Comparison of ENCODE assay signal across 1 cellular context in genomic region chr16:30761928-30762902, GRCh38.
TF ChIP-seq lines count a peak whose summit lies in the region.

Gene CFAP119, minus strand, starts transcription at chr16:30762062. Its CDS starts 314 bp downstream, at chr16:30761748.
Gene RNF40, plus strand, starts transcription at chr16:30762322. Its CDS starts 224 bp downstream, at chr16:30762546.

TF ChIP-seq in K562, 482 proteins besides CTCF, POLR2A, EP300 and RAD21 (continued from another document and continues in another):
- no peak for TF ChIP-seq ZNF277 (CRISPR knock-in tag; IDR thresholded peaks at IDR 0.05; ENCODE audit: borderline replicate concordance)
- TF ChIP-seq ZBED1 (IDR thresholded peaks at IDR 0.05) = no peak
- TF ChIP-seq ZZZ3 (IDR thresholded peaks at IDR 0.05) = no peak
- TF ChIP-seq, protein P1, sequence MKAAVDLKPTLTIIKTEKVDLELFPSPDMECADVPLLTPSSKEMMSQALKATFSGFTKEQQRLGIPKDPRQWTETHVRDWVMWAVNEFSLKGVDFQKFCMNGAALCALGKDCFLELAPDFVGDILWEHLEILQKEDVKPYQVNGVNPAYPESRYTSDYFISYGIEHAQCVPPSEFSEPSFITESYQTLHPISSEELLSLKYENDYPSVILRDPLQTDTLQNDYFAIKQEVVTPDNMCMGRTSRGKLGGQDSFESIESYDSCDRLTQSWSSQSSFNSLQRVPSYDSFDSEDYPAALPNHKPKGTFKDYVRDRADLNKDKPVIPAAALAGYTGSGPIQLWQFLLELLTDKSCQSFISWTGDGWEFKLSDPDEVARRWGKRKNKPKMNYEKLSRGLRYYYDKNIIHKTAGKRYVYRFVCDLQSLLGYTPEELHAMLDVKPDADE (conservative IDR thresholded peaks at IDR 0.05; ENCODE audit: control insufficient read depth, low read depth, low read length) = peak; percentile 27
- TF ChIP-seq MEIS2 (IDR thresholded peaks at IDR 0.05; ENCODE audit: partially characterized antibody) = peak; percentile 70
- no peak for TF ChIP-seq ESRRB (CRISPR knock-in tag; IDR thresholded peaks at IDR 0.05; ENCODE audit: borderline replicate concordance)
- peak; percentile 98 for TF ChIP-seq SAP30 (IDR thresholded peaks at IDR 0.05; ENCODE audit: borderline replicate concordance, insufficient read depth, low read depth, low read length, poor library complexity, severe bottlenecking)
- TF ChIP-seq ZNF23 (CRISPR knock-in tag; IDR thresholded peaks at IDR 0.05) = no peak
- TF ChIP-seq, protein P2, sequence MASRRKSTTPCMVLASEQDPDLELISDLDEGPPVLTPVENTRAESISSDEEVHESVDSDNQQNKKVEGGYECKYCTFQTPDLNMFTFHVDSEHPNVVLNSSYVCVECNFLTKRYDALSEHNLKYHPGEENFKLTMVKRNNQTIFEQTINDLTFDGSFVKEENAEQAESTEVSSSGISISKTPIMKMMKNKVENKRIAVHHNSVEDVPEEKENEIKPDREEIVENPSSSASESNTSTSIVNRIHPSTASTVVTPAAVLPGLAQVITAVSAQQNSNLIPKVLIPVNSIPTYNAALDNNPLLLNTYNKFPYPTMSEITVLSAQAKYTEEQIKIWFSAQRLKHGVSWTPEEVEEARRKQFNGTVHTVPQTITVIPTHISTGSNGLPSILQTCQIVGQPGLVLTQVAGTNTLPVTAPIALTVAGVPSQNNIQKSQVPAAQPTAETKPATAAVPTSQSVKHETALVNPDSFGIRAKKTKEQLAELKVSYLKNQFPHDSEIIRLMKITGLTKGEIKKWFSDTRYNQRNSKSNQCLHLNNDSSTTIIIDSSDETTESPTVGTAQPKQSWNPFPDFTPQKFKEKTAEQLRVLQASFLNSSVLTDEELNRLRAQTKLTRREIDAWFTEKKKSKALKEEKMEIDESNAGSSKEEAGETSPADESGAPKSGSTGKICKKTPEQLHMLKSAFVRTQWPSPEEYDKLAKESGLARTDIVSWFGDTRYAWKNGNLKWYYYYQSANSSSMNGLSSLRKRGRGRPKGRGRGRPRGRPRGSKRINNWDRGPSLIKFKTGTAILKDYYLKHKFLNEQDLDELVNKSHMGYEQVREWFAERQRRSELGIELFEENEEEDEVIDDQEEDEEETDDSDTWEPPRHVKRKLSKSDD (conservative IDR thresholded peaks at IDR 0.05; ENCODE audit: low read length) = peak; percentile 65; the same call in 1 of the 2 replicates
- no peak for TF ChIP-seq ZNF316 (IDR thresholded peaks at IDR 0.05)
- no peak for TF ChIP-seq U2AF2 (optimal IDR thresholded peaks at IDR 0.05; ENCODE audit: low read depth, low read length)
- no peak for TF ChIP-seq RFX5 (IDR thresholded peaks at IDR 0.05; ENCODE audit: low read depth, low read length)
- no peak for TF ChIP-seq HNRNPH1 (optimal IDR thresholded peaks at IDR 0.05; ENCODE audit: low read depth, low read length)
- TF ChIP-seq MECOM (CRISPR knock-in tag; IDR thresholded peaks at IDR 0.05) = no peak
- no peak for TF ChIP-seq TCF7L2 (IDR thresholded peaks at IDR 0.05; ENCODE audit: low read depth, low read length)
- no peak for TF ChIP-seq POLR3A (IDR thresholded peaks at IDR 0.05; ENCODE audit: borderline replicate concordance, extremely low read depth, insufficient read depth, insufficient read length)
- no peak for TF ChIP-seq ELF1 (tag; IDR thresholded peaks at IDR 0.05)
- TF ChIP-seq, protein P3, sequence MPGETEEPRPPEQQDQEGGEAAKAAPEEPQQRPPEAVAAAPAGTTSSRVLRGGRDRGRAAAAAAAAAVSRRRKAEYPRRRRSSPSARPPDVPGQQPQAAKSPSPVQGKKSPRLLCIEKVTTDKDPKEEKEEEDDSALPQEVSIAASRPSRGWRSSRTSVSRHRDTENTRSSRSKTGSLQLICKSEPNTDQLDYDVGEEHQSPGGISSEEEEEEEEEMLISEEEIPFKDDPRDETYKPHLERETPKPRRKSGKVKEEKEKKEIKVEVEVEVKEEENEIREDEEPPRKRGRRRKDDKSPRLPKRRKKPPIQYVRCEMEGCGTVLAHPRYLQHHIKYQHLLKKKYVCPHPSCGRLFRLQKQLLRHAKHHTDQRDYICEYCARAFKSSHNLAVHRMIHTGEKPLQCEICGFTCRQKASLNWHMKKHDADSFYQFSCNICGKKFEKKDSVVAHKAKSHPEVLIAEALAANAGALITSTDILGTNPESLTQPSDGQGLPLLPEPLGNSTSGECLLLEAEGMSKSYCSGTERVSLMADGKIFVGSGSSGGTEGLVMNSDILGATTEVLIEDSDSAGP (CRISPR knock-in tag; IDR thresholded peaks at IDR 0.05) = no peak
- TF ChIP-seq HMGN3 (IDR thresholded peaks at IDR 0.05; ENCODE audit: borderline replicate concordance, extremely low read depth, insufficient read length, low read depth, low read length) = peak; percentile 22
- TF ChIP-seq MED1 (CRISPR knock-in tag; IDR thresholded peaks at IDR 0.05; ENCODE audit: borderline replicate concordance) = no peak
- TF ChIP-seq, protein P4, sequence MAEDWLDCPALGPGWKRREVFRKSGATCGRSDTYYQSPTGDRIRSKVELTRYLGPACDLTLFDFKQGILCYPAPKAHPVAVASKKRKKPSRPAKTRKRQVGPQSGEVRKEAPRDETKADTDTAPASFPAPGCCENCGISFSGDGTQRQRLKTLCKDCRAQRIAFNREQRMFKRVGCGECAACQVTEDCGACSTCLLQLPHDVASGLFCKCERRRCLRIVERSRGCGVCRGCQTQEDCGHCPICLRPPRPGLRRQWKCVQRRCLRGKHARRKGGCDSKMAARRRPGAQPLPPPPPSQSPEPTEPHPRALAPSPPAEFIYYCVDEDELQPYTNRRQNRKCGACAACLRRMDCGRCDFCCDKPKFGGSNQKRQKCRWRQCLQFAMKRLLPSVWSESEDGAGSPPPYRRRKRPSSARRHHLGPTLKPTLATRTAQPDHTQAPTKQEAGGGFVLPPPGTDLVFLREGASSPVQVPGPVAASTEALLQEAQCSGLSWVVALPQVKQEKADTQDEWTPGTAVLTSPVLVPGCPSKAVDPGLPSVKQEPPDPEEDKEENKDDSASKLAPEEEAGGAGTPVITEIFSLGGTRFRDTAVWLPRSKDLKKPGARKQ (CRISPR knock-in tag; IDR thresholded peaks at IDR 0.05) = no peak
- TF ChIP-seq, protein P5, sequence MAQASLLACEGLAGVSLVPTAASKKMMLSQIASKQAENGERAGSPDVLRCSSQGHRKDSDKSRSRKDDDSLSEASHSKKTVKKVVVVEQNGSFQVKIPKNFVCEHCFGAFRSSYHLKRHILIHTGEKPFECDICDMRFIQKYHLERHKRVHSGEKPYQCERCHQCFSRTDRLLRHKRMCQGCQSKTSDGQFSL (CRISPR knock-in tag; IDR thresholded peaks at IDR 0.05) = peak; percentile 96
- TF ChIP-seq, protein P5 (tag; IDR thresholded peaks at IDR 0.05) = peak in 1 of 2 experiments; percentile 73; a peak in 1 of 4 replicates
- TF ChIP-seq ARID4B (CRISPR knock-in tag; IDR thresholded peaks at IDR 0.05) = peak; percentile 97
- TF ChIP-seq CHD4 (IDR thresholded peaks at IDR 0.05; ENCODE audit: insufficient read depth, insufficient replicate concordance, low read depth, low read length, poor library complexity, severe bottlenecking) = no peak
- TF ChIP-seq BRD9 (IDR thresholded peaks at IDR 0.05; ENCODE audit: low read depth, partially characterized antibody) = no peak
- peak in 1 of 2 experiments; percentile 70; a peak in 2 of 4 replicates for TF ChIP-seq CSDE1 (IDR thresholded peaks at IDR 0.05)
- TF ChIP-seq, protein P6, sequence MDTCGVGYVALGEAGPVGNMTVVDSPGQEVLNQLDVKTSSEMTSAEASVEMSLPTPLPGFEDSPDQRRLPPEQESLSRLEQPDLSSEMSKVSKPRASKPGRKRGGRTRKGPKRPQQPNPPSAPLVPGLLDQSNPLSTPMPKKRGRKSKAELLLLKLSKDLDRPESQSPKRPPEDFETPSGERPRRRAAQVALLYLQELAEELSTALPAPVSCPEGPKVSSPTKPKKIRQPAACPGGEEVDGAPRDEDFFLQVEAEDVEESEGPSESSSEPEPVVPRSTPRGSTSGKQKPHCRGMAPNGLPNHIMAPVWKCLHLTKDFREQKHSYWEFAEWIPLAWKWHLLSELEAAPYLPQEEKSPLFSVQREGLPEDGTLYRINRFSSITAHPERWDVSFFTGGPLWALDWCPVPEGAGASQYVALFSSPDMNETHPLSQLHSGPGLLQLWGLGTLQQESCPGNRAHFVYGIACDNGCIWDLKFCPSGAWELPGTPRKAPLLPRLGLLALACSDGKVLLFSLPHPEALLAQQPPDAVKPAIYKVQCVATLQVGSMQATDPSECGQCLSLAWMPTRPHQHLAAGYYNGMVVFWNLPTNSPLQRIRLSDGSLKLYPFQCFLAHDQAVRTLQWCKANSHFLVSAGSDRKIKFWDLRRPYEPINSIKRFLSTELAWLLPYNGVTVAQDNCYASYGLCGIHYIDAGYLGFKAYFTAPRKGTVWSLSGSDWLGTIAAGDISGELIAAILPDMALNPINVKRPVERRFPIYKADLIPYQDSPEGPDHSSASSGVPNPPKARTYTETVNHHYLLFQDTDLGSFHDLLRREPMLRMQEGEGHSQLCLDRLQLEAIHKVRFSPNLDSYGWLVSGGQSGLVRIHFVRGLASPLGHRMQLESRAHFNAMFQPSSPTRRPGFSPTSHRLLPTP (IDR thresholded peaks at IDR 0.05; ENCODE audit: borderline replicate concordance, extremely low read depth, insufficient read length) = no peak
- TF ChIP-seq WHSC1 (IDR thresholded peaks at IDR 0.05; ENCODE audit: low read length) = no peak
- no peak for TF ChIP-seq ZFPM2 (CRISPR knock-in tag; IDR thresholded peaks at IDR 0.05)
- TF ChIP-seq MAFK (IDR thresholded peaks at IDR 0.05; ENCODE audit: low read length) = no peak
- peak; percentile 94 to 95 for TF ChIP-seq NRF1 (conservative IDR thresholded peaks at IDR 0.05 in 1 of 2, IDR thresholded peaks at IDR 0.05 in 1 of 2)
- TF ChIP-seq RBM25 (IDR thresholded peaks at IDR 0.05; ENCODE audit: low read depth, low read length, severe bottlenecking) = no peak
- TF ChIP-seq ZC3H8 (IDR thresholded peaks at IDR 0.05) = no peak
- no peak for TF ChIP-seq BACH1 (tag; IDR thresholded peaks at IDR 0.05)
- TF ChIP-seq ZNF347 (CRISPR knock-in tag; IDR thresholded peaks at IDR 0.05; ENCODE audit: low read depth) = no peak
- TF ChIP-seq PTBP1 (IDR thresholded peaks at IDR 0.05; ENCODE audit: low read depth, low read length) = no peak
- TF ChIP-seq MTA3 (IDR thresholded peaks at IDR 0.05; ENCODE audit: borderline replicate concordance) = no peak; the same call in 1 of the 2 replicates
- TF ChIP-seq STAT5B (CRISPR knock-in tag; IDR thresholded peaks at IDR 0.05) = no peak
- TF ChIP-seq RUNX1 (IDR thresholded peaks at IDR 0.05; ENCODE audit: low read depth) = no peak
- no peak for TF ChIP-seq KHSRP (IDR thresholded peaks at IDR 0.05)
- no peak for TF ChIP-seq GTF2B (IDR thresholded peaks at IDR 0.05; ENCODE audit: extremely low read depth, insufficient read length)
- TF ChIP-seq NCOA2 (IDR thresholded peaks at IDR 0.05; ENCODE audit: partially characterized antibody in 2 of 2) = no peak
- TF ChIP-seq YBX1 (IDR thresholded peaks at IDR 0.05) = no peak
- no peak for TF ChIP-seq TGIF2 (CRISPR knock-in tag; IDR thresholded peaks at IDR 0.05)
- TF ChIP-seq ESRRA (IDR thresholded peaks at IDR 0.05; ENCODE audit: borderline replicate concordance, low read depth) = no peak
- no peak for TF ChIP-seq ZSCAN32 (CRISPR knock-in tag; IDR thresholded peaks at IDR 0.05)
- TF ChIP-seq DDX20 (tag; IDR thresholded peaks at IDR 0.05; ENCODE audit: low read depth) = no peak
- no peak for TF ChIP-seq ZNF165 (CRISPR knock-in tag; IDR thresholded peaks at IDR 0.05; ENCODE audit: borderline replicate concordance)
- peak; percentile 72; the same call in 1 of the 2 replicates for TF ChIP-seq EP400 (IDR thresholded peaks at IDR 0.05)
- no peak for TF ChIP-seq ZNF696 (CRISPR knock-in tag; conservative IDR thresholded peaks at IDR 0.05)
- no peak for TF ChIP-seq NFE2L1 (tag; IDR thresholded peaks at IDR 0.05; ENCODE audit: borderline replicate concordance, low read depth)
- TF ChIP-seq SMARCA5 (IDR thresholded peaks at IDR 0.05) = no peak
